In genomic region chr6:26553739-26554668, GRCh38 we compare ENCODE assay signal across 8 cellular contexts. TPM values are rescaled to one million over a fixed set of nuclear protein-coding genes. Genes with fewer than 3 reads are reported as not detected.
DNase-seq lines count a peak whose midpoint lies in the region; ATAC-seq lines count a peak whose summit lies in the region.

No MANE protein-coding gene starts in this region.

- no peak overlapping the region for H2BK12ac ChIP-seq in mesenchymal stem cell (ENCODE audit: low read length in 2 of 2)

- WGBS in mesenchymal stem cell, result 0% methylated on average over 19 of the region's 19 CpGs

- H2AFZ ChIP-seq in mesenchymal stem cell (ENCODE audit: low read depth, low read length), result no peak overlapping the region

- no peak overlapping the region for H4K91ac ChIP-seq in mesenchymal stem cell (ENCODE audit: low read length)

- no peaks in the 10 kb centered on the region for H3K27me3 ChIP-seq in mesenchymal stem cell (ENCODE audit: control insufficient read depth in 1 of 2, insufficient read depth in 1 of 2, low read length in 2 of 2)

- no peak overlapping the region for H3K4ac ChIP-seq in mesenchymal stem cell (ENCODE audit: low read depth in 1 of 2, low read length in 2 of 2)

- H2BK5ac ChIP-seq in mesenchymal stem cell (ENCODE audit: low read depth, low read length, poor library complexity, severe bottlenecking), result no peak overlapping the region

- peak overlapping the region; percentile 80 for H3K27ac ChIP-seq in mesenchymal stem cell (ENCODE audit: low read length, poor library complexity, severe bottlenecking)

- peak; percentile 39 for ATAC-seq in HG03354 (IDR thresholded peaks at IDR 0.05; ENCODE audit: poor library complexity, severe bottlenecking, unreplicated experiment)

- H3K36me3 ChIP-seq in mesenchymal stem cell (ENCODE audit: control insufficient read depth in 1 of 2, insufficient read depth in 2 of 2, low read depth in 1 of 2, low read length in 2 of 2), result no peaks in the 10 kb centered on the region

- H2BK15ac ChIP-seq in mesenchymal stem cell (ENCODE audit: low read depth, poor library complexity, severe bottlenecking), result no peak overlapping the region

- H3K9ac ChIP-seq in mesenchymal stem cell (ENCODE audit: low read length), result peak overlapping the region; percentile 83

- peak overlapping the region; percentile 27 for H2AK5ac ChIP-seq in mesenchymal stem cell (ENCODE audit: low read length, severe bottlenecking)

- H3K4me1 ChIP-seq in mesenchymal stem cell (ENCODE audit: control insufficient read depth, insufficient read depth, low read depth, low read length), result peaks cover 2% of the 10 kb centered on the region

- H3K4me3 ChIP-seq in mesenchymal stem cell (ENCODE audit: insufficient read depth in 1 of 2, low read depth in 1 of 2, low read length in 2 of 2), result peak overlapping the region in 1 of 2 experiments; percentile 76

- H3K79me1 ChIP-seq in mesenchymal stem cell (replicated peaks; ENCODE audit: low read length, poor library complexity, severe bottlenecking), result no peaks in the 10 kb centered on the region

- no peaks in the 10 kb centered on the region for H3K9me3 ChIP-seq in mesenchymal stem cell (ENCODE audit: control insufficient read depth, low read length)

- H3K23ac ChIP-seq in mesenchymal stem cell (ENCODE audit: low read length in 2 of 2), result no peak overlapping the region

- peak; percentile 64 for DNase-seq in activated gamma-delta T cell treated with Interleukin-2 at 50 U/mL for 16 hours
- no peak for DNase-seq in activated gamma-delta T cell (lab: John Stamatoyannopoulos, UW)
- peak; percentile 80 for DNase-seq in NCI-H526 treated with DMSO at 0.1 percent for 48 hours (lab: John Stamatoyannopoulos, UW)
- peak; percentile 79 to 86 for DNase-seq in activated CD4-positive, alpha-beta T cell treated with anti-CD3 and anti-CD28 coated beads, Interleukin-2, amount 50 U/mL, for 24 hours (ENCODE audit: low read depth in 1 of 2, low spot score in 1 of 2)
- peak; percentile 60 for DNase-seq in effector CD4-positive, alpha-beta T cell
- DNase-seq in mesenchymal stem cell, result peak; percentile 96
- peak; percentile 69 for DNase-seq in stimulated activated CD8-positive, alpha-beta memory T cell treated with anti-CD3 and anti-CD28 coated beads, Interleukin-12 subunit alpha, Interleukin-12 subunit beta, amount 100 ng/mL, for 1 hour (ENCODE audit: low read depth)

- no peak overlapping the region for H4K8ac ChIP-seq in mesenchymal stem cell (ENCODE audit: low read length)

- no peak overlapping the region for H3K18ac ChIP-seq in mesenchymal stem cell (ENCODE audit: low read depth in 1 of 2, low read length in 2 of 2)

- no peak overlapping the region for H3K14ac ChIP-seq in mesenchymal stem cell (ENCODE audit: low read length in 2 of 2)

- peak overlapping the region; percentile 81 for H3K4me2 ChIP-seq in mesenchymal stem cell (ENCODE audit: low read length, poor library complexity, severe bottlenecking)

- no peak overlapping the region for H2BK120ac ChIP-seq in mesenchymal stem cell (ENCODE audit: low read depth, low read length)

RNA-seq across cellular contexts. Expression of gene HMGN4, which starts 15.8 kb away (rescaled TPM):
- polyA plus RNA-seq in mesenchymal stem cell (2013, experiment 1 of 2), result 34.2 TPM
- 32.7 TPM for polyA plus RNA-seq in mesenchymal stem cell (2013, experiment 2 of 2)

RNA-seq across cellular contexts. Expression of gene ABT1, which starts 42.7 kb away (rescaled TPM):
- polyA plus RNA-seq in mesenchymal stem cell (2013, experiment 1 of 2), result 15.1 TPM
- polyA plus RNA-seq in mesenchymal stem cell (2013, experiment 2 of 2), result 15.5 TPM

RNA-seq across cellular contexts. Expression of gene BTN1A1, which starts 53.9 kb away (rescaled TPM):
- polyA plus RNA-seq in mesenchymal stem cell (2013, experiment 1 of 2), result not detected
- polyA plus RNA-seq in mesenchymal stem cell (2013, experiment 2 of 2), result not detected
